1 cellular context compared by ENCODE assay signal in the genomic region with DNA sequence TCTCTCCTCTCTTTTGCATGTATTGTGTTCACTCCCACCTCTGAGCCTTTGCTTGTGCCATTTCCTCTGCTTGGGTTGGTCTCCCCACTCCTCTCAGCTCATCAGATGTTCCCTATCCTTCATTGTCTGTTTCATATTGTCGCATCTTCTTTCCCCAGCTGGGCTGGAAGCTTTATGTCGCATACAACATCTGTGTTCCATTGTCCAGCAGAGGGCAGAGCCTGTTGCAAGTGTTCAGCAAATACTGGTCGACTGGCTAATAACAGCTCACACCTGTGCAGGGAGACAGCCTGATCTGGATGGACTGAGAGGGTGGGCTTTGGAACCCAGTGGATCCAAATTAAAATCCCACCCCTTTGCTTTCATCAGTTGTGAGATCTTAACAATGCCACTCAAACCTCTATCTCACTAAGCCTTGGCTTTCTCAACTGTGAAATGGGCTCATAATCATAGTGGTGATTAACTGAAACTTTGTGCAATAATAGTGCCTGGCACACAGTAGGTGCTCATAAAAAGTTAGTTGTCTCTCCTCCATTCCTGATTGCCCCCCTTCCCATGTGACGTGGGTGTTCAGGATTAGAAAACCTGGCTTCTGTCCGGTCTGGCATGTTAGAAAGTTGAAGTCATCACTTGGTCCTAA.
TF ChIP-seq lines count a peak whose summit lies in the region.

No MANE protein-coding gene starts in this region.

TF ChIP-seq in K562, 482 proteins besides CTCF, POLR2A, EP300 and RAD21 (continued from another document):
- TF ChIP-seq, protein P1, sequence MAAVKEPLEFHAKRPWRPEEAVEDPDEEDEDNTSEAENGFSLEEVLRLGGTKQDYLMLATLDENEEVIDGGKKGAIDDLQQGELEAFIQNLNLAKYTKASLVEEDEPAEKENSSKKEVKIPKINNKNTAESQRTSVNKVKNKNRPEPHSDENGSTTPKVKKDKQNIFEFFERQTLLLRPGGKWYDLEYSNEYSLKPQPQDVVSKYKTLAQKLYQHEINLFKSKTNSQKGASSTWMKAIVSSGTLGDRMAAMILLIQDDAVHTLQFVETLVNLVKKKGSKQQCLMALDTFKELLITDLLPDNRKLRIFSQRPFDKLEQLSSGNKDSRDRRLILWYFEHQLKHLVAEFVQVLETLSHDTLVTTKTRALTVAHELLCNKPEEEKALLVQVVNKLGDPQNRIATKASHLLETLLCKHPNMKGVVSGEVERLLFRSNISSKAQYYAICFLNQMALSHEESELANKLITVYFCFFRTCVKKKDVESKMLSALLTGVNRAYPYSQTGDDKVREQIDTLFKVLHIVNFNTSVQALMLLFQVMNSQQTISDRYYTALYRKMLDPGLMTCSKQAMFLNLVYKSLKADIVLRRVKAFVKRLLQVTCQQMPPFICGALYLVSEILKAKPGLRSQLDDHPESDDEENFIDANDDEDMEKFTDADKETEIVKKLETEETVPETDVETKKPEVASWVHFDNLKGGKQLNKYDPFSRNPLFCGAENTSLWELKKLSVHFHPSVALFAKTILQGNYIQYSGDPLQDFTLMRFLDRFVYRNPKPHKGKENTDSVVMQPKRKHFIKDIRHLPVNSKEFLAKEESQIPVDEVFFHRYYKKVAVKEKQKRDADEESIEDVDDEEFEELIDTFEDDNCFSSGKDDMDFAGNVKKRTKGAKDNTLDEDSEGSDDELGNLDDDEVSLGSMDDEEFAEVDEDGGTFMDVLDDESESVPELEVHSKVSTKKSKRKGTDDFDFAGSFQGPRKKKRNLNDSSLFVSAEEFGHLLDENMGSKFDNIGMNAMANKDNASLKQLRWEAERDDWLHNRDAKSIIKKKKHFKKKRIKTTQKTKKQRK (IDR thresholded peaks at IDR 0.05; ENCODE audit: borderline replicate concordance, low read depth, low read length): no peak
- no peak for TF ChIP-seq ZKSCAN3 (CRISPR knock-in tag; IDR thresholded peaks at IDR 0.05)
